Comparison of ENCODE assay signal across 9 cellular contexts in the genomic region with DNA sequence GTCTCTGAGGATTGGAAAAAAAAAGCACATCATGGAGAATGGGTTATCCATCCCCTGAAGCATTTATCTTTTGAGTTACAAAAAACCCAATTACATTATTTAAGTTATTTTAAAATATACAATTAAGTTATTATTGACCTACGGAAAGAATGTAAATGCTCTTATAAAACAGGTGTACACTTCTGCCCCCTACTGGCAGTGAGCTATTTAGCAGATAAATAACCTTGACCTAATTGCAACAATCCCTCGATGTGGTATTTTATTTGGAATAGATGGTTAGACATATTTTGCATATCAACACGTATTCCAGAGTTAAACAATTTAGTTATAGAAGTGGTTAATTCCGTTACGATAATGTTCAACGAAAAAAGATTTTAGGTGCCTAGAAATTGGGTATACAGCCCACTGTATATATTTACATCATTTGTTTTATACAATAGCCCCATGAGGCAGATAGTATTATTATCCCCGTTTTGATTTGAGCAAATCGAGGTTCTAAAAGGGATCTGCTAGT. TPM values are rescaled to one million over a fixed set of nuclear protein-coding genes. Genes with fewer than 3 reads are reported as not detected.
DNase-seq lines count a peak whose midpoint lies in the region; ATAC-seq lines count a peak whose summit lies in the region.
"Had no signal": no experiment of that assay in that cellular context is flagged by ENCODE, and none has a peak within 500 bp of the region (broad histone marks: within the 10 kb centered on the region; RNA-seq: fewer than 3 reads in every experiment).

No MANE protein-coding gene starts in this region.

- no peak overlapping the region for H3K4me3 ChIP-seq in HUES6 (ENCODE audit: low read depth, low read length)

- H3K36me3 ChIP-seq in HUES6 (ENCODE audit: control insufficient read depth, insufficient read depth, low read length): no peaks in the 10 kb centered on the region

- no peaks in the 10 kb centered on the region for H3K9me3 Mint-ChIP-seq in activated naive CD8-positive, alpha-beta T cell treated with anti-CD3 and anti-CD28 coated beads, Interleukin-2, amount 50 U/mL, for 24 hours
- H3K9me3 Mint-ChIP-seq in activated naive CD8-positive, alpha-beta T cell treated with anti-CD3 and anti-CD28 coated beads for 36 hours: no peaks in the 10 kb centered on the region
- H3K9me3 Mint-ChIP-seq: central memory CD8-positive, alpha-beta T cell had no signal

- H3K27ac ChIP-seq in HUES6 (ENCODE audit: low read depth, low read length): peak overlapping the region; percentile 24; the same call in 1 of the 2 replicates

- no peaks in the 10 kb centered on the region for H3K27me3 ChIP-seq in HUES6 (ENCODE audit: control insufficient read depth, insufficient read depth, low read length)

- peak; percentile 26 for DNase-seq in activated naive CD8-positive, alpha-beta T cell treated with anti-CD3 and anti-CD28 coated beads, Interleukin-2, amount 50 U/mL, for 24 hours
- DNase-seq in activated naive CD8-positive, alpha-beta T cell treated with anti-CD3 and anti-CD28 coated beads for 36 hours: no peak
- peak; percentile 22 for DNase-seq in SKM-1 (lab: John Stamatoyannopoulos, UW; ENCODE audit: unreplicated experiment)
- DNase-seq in fibroblast of the conjunctiva (ENCODE audit: low read depth): peak; percentile 69
- peak; percentile 41 for DNase-seq in stimulated activated CD8-positive, alpha-beta memory T cell treated with anti-CD3 and anti-CD28 coated beads, Interleukin-4, amount 100 ng/mL, for 48 hours

- H3K9ac ChIP-seq in HUES6 (ENCODE audit: low read length): no peak overlapping the region

- no peaks in the 10 kb centered on the region for H3K36me3 Mint-ChIP-seq in activated naive CD8-positive, alpha-beta T cell treated with anti-CD3 and anti-CD28 coated beads, Interleukin-2, amount 50 U/mL, for 24 hours (ENCODE audit: low read depth)
- H3K36me3 Mint-ChIP-seq in activated naive CD8-positive, alpha-beta T cell treated with anti-CD3 and anti-CD28 coated beads for 36 hours: no peaks in the 10 kb centered on the region

- H3K27me3 Mint-ChIP-seq in activated naive CD8-positive, alpha-beta T cell treated with anti-CD3 and anti-CD28 coated beads, Interleukin-2, amount 50 U/mL, for 24 hours: peaks cover 6% of the 10 kb centered on the region
- H3K27me3 Mint-ChIP-seq in activated naive CD8-positive, alpha-beta T cell treated with anti-CD3 and anti-CD28 coated beads for 36 hours: peaks cover 7% of the 10 kb centered on the region
- H3K27me3 Mint-ChIP-seq: central memory CD8-positive, alpha-beta T cell had no signal

- peaks cover 21% of the 10 kb centered on the region for H3K4me1 ChIP-seq in HUES6 (ENCODE audit: control insufficient read depth, insufficient read depth, low read length)

- H3K4me1 Mint-ChIP-seq in activated naive CD8-positive, alpha-beta T cell treated with anti-CD3 and anti-CD28 coated beads, Interleukin-2, amount 50 U/mL, for 24 hours: peaks cover 4% of the 10 kb centered on the region
- H3K4me1 Mint-ChIP-seq in activated naive CD8-positive, alpha-beta T cell treated with anti-CD3 and anti-CD28 coated beads for 36 hours: no peaks in the 10 kb centered on the region
- H3K4me1 Mint-ChIP-seq: central memory CD8-positive, alpha-beta T cell had no signal

- H3K4me3 Mint-ChIP-seq in activated naive CD8-positive, alpha-beta T cell treated with anti-CD3 and anti-CD28 coated beads, Interleukin-2, amount 50 U/mL, for 24 hours: no peak overlapping the region
- no peak overlapping the region for H3K4me3 Mint-ChIP-seq in activated naive CD8-positive, alpha-beta T cell treated with anti-CD3 and anti-CD28 coated beads for 36 hours
- H3K4me3 Mint-ChIP-seq: central memory CD8-positive, alpha-beta T cell had no signal

- ATAC-seq in activated naive CD8-positive, alpha-beta T cell treated with anti-CD3 and anti-CD28 coated beads, Interleukin-2, amount 50 U/mL, for 24 hours: no peak
- ATAC-seq in GM21737 (IDR thresholded peaks at IDR 0.05; ENCODE audit: unreplicated experiment) (no peak), GM21576 (IDR thresholded peaks at IDR 0.05; ENCODE audit: unreplicated experiment) (no peak)

- H3K9me3 ChIP-seq in HUES6 (ENCODE audit: control insufficient read depth, insufficient read depth, low read depth, low read length): no peaks in the 10 kb centered on the region

- no peak overlapping the region for H3K27ac Mint-ChIP-seq in activated naive CD8-positive, alpha-beta T cell treated with anti-CD3 and anti-CD28 coated beads, Interleukin-2, amount 50 U/mL, for 24 hours
- no peak overlapping the region for H3K27ac Mint-ChIP-seq in activated naive CD8-positive, alpha-beta T cell treated with anti-CD3 and anti-CD28 coated beads for 36 hours

RNA-seq across cellular contexts. Expression of a gene that starts 9.1 kb away (rescaled TPM):
- total RNA-seq in activated naive CD8-positive, alpha-beta T cell treated with anti-CD3 and anti-CD28 coated beads for 36 hours: not detected

RNA-seq across cellular contexts. Expression of a gene that starts 48.6 kb away (rescaled TPM):
- 1 to 10 TPM; 3.1 to 4.4 TPM for total RNA-seq in activated naive CD8-positive, alpha-beta T cell treated with anti-CD3 and anti-CD28 coated beads for 36 hours
